ENCODE assay signal across 21 cellular contexts in genomic region chr17:29526322-29526721, GRCh38. TPM values are rescaled to one million over a fixed set of nuclear protein-coding genes. Genes with fewer than 3 reads are reported as not detected.
DNase-seq lines count a peak whose midpoint lies in the region; ATAC-seq, FAIRE-seq and TF ChIP-seq lines count a peak whose summit lies in the region.
"Had no signal": no experiment of that assay in that cellular context is flagged by ENCODE, and none has a peak within 500 bp of the region (broad histone marks: within the 10 kb centered on the region; RNA-seq: fewer than 3 reads in every experiment).

No MANE protein-coding gene starts in this region.

- no peak overlapping the region for H2BK5ac ChIP-seq in trophoblast cell (ENCODE audit: low read depth, low read length, poor library complexity)

- H3K4me3 ChIP-seq in Panc1 (ENCODE audit: low read depth in 2 of 2, low read length in 2 of 2), result no peak overlapping the region
- H3K4me3 ChIP-seq in trophoblast cell (ENCODE audit: low read depth, low read length), result no peak overlapping the region
- no peak overlapping the region for H3K4me3 ChIP-seq in right atrium auricular region
- H3K4me3 ChIP-seq: HAP-1 had no signal

- H3K27me3 ChIP-seq in Panc1 (ENCODE audit: control insufficient read depth, insufficient read depth, low read length), result no peaks in the 10 kb centered on the region
- H3K27me3 ChIP-seq in trophoblast cell (ENCODE audit: insufficient read depth, low read length), result no peaks in the 10 kb centered on the region
- no peaks in the 10 kb centered on the region for H3K27me3 ChIP-seq in right atrium auricular region

- FAIRE-seq in GM12891 (lab: Jason Lieb, UNC), result no peak
- FAIRE-seq: G401.6 had no signal

- H3K4me1 Mint-ChIP-seq in HFFc6 (ENCODE audit: low read depth), result peaks cover 7% of the 10 kb centered on the region; the same call in 1 of the 2 replicates

- H3K36me3 Mint-ChIP-seq in HFFc6 (ENCODE audit: low read depth), result peaks cover 24% of the 10 kb centered on the region

- H3K9me3 Mint-ChIP-seq in HFFc6, result no peaks in the 10 kb centered on the region

- no peaks in the 10 kb centered on the region for H3K79me1 ChIP-seq in trophoblast cell (ENCODE audit: low read length)

- no peak overlapping the region for H2BK120ac ChIP-seq in trophoblast cell (ENCODE audit: insufficient read depth, low read length, poor library complexity)

- peak; percentile 1 for DNase-seq in HFFc6
- DNase-seq in Panc1 (ENCODE audit: low read depth, low spot score), result no peak
- peak; percentile 27 for DNase-seq in fibroblast of gingiva (ENCODE audit: low read depth)
- DNase-seq in trophoblast cell, result peak; percentile 92 to 95
- no peak for DNase-seq in right atrium auricular region (ENCODE audit: low spot score)
- no peak for DNase-seq in GM12891 (ENCODE audit: insufficient read length, low spot score)
- DNase-seq: ACHN, C1 segment of cervical spinal cord, DND-41, KG1, NCI-H1048, NCI-H1436, NCI-H1930, NCI-H226, NCI-H524, NCI-H82, RPMI8226, SHP77 treated with DMSO at 0.1 percent for 48 hours had no signal

- H4K12ac ChIP-seq in trophoblast cell (ENCODE audit: low read depth, low read length), result no peak overlapping the region

- no TSS peak for BruUV-seq in Panc1 (replicated peaks; lab: Mats Ljungman, UMichigan)

- TF ChIP-seq CTCF in HFFc6 (IDR thresholded peaks at IDR 0.05) (no peak), Panc1 (IDR thresholded peaks at IDR 0.05) (no peak), right atrium auricular region (IDR thresholded peaks at IDR 0.05) (no peak)

- H2AK5ac ChIP-seq in trophoblast cell (ENCODE audit: low read length), result no peak overlapping the region

- no peaks in the 10 kb centered on the region for H3K79me2 ChIP-seq in trophoblast cell (ENCODE audit: control insufficient read depth, insufficient read depth, low read length, poor library complexity)

- H2AFZ ChIP-seq in trophoblast cell (ENCODE audit: insufficient read depth, low read length, poor library complexity), result no peak overlapping the region

- in situ Hi-C loops in Panc1 (cut with HindIII; ENCODE audit: low pct_unique_long_range_greater_than_20kb, low sequenced_read_pairs), result no loop called here

- no peak overlapping the region for H3K18ac ChIP-seq in trophoblast cell (ENCODE audit: low read length)

- H3K27ac ChIP-seq in Panc1 (ENCODE audit: low read length) (no peak overlapping the region), trophoblast cell (ENCODE audit: low read depth, low read length) (no peak overlapping the region), right atrium auricular region (no peak overlapping the region)

- TF ChIP-seq POLR2A in GM12891 (IDR thresholded peaks at IDR 0.05; ENCODE audit: low read depth, low read length), result no peak

- WGBS in trophoblast cell (ENCODE audit: extremely low coverage, insufficient coverage, insufficient read length), result no CpG with 5 or more reads among the region's 3 CpGs

- ATAC-seq in Panc1 (peak; percentile 55; the same call in 1 of the 2 replicates), HG03571 (IDR thresholded peaks at IDR 0.05; ENCODE audit: unreplicated experiment) (no peak)

- no peaks in the 10 kb centered on the region for H3K9me3 ChIP-seq in Panc1 (ENCODE audit: control insufficient read depth, insufficient read depth, low read depth, low read length)
- no peaks in the 10 kb centered on the region for H3K9me3 ChIP-seq in trophoblast cell (ENCODE audit: insufficient read depth, low read depth, low read length)
- H3K9me3 ChIP-seq in right atrium auricular region, result no peaks in the 10 kb centered on the region
- H3K9me3 ChIP-seq: HAP-1 had no signal

- H2BK12ac ChIP-seq in trophoblast cell (ENCODE audit: low read length), result no peak overlapping the region

- H3K36me3 ChIP-seq in Panc1 (ENCODE audit: control insufficient read depth, insufficient read depth, low read length) (peaks cover 12% of the 10 kb centered on the region; the same call in 1 of the 2 replicates), trophoblast cell (ENCODE audit: control insufficient read depth in 1 of 2, insufficient read depth in 2 of 2, low read length in 2 of 2) (peaks cover 24 to 25% of the 10 kb centered on the region in 2 experiments), right atrium auricular region (peaks cover 48% of the 10 kb centered on the region)

- no peak overlapping the region for H3K9ac ChIP-seq in trophoblast cell (ENCODE audit: low read length)

- H3K27ac Mint-ChIP-seq in HFFc6, result no peak overlapping the region

- no peak overlapping the region for H3K4me3 Mint-ChIP-seq in HFFc6

- H3K14ac ChIP-seq in trophoblast cell (ENCODE audit: low read length), result no peak overlapping the region

- CTCF ChIA-PET in Panc1 (lab: Charles Lee), result no interaction called here

- POLR2A ChIA-PET in Panc1 (lab: Charles Lee), result no interaction called here

- H4K91ac ChIP-seq in trophoblast cell (ENCODE audit: low read depth, low read length), result no peak overlapping the region

- peaks cover 1% of the 10 kb centered on the region; the same call in 1 of the 2 replicates for H3K27me3 Mint-ChIP-seq in HFFc6 (ENCODE audit: insufficient read depth)

- no peak overlapping the region for H3K23ac ChIP-seq in trophoblast cell (ENCODE audit: low read length)

- no peaks in the 10 kb centered on the region for H3K4me1 ChIP-seq in Panc1 (ENCODE audit: control insufficient read depth, insufficient read depth, low read length)
- no peaks in the 10 kb centered on the region for H3K4me1 ChIP-seq in trophoblast cell (ENCODE audit: control insufficient read depth in 1 of 2, insufficient read depth in 2 of 2, low read length in 2 of 2)
- no peaks in the 10 kb centered on the region for H3K4me1 ChIP-seq in right atrium auricular region
- H3K4me1 ChIP-seq: HAP-1 had no signal

- intact Hi-C loops in Panc1 (cut with micrococcal nuclease; ENCODE audit: unreplicated experiment), result no loop called here

- no peak overlapping the region for H3K4me2 ChIP-seq in trophoblast cell (ENCODE audit: low read length)

- no peak overlapping the region for H4K8ac ChIP-seq in trophoblast cell (ENCODE audit: low read depth, low read length)

- no peak overlapping the region for H3K4ac ChIP-seq in trophoblast cell (ENCODE audit: low read depth, low read length)

TF ChIP-seq in GM12891, 5 proteins besides CTCF, POLR2A, EP300 and RAD21:
- no peak for TF ChIP-seq POU2F2 (IDR thresholded peaks at IDR 0.05; ENCODE audit: low read depth, low read length)
- no peak for TF ChIP-seq SPI1 (IDR thresholded peaks at IDR 0.05; ENCODE audit: low read depth, low read length)
- TF ChIP-seq TAF1 (IDR thresholded peaks at IDR 0.05; ENCODE audit: low read depth, low read length), result no peak
- no peak for TF ChIP-seq PAX5 (IDR thresholded peaks at IDR 0.05; ENCODE audit: insufficient read depth, low read length, severe bottlenecking)
- TF ChIP-seq POLR2AphosphoS5 (IDR thresholded peaks at IDR 0.05; ENCODE audit: low read depth, low read length), result no peak

RNA-seq across cellular contexts. Expression of gene ABHD15, which starts 40.5 kb away (rescaled TPM):
- total RNA-seq in HFFc6 (2021; fragmentation: NEBNext Ultra II Directional; extraction: Animal tissue kit (Norgen Biotek cat#: 25700)), result 1 to 10 TPM; 6.4 to 9.8 (median 7.0) TPM
- total RNA-seq in Panc1 (2021; ENCODE audit: unreplicated experiment), result 33.7 TPM
- polyA plus RNA-seq in Panc1 (2012; ENCODE audit: insufficient read length), result 25.9 TPM
- polyA plus RNA-seq in trophoblast cell (2013), result 2.3 and 2.8 TPM in 2 replicates
- total RNA-seq in right atrium auricular region, result 1 to 10 TPM; 9.0 to 9.5 TPM
- polyA plus RNA-seq in GM12891 (2012; ENCODE audit: low read depth, missing spikeins), result 1.9 TPM

RNA-seq across cellular contexts. Expression of gene TP53I13, which starts 42.2 kb away (rescaled TPM):
- total RNA-seq in HFFc6 (2021; fragmentation: NEBNext Ultra II Directional; extraction: Animal tissue kit (Norgen Biotek cat#: 25700)), result 10 to 100 TPM; 31.3 to 36.6 (median 35.3) TPM
- 123 TPM for total RNA-seq in Panc1 (2021; ENCODE audit: unreplicated experiment)
- 200 TPM for polyA plus RNA-seq in Panc1 (2012; ENCODE audit: insufficient read length)
- 17.1 and 19.5 TPM in 2 replicates for polyA plus RNA-seq in trophoblast cell (2013)
- 10 to 100 TPM; 48.8 to 67.0 TPM for total RNA-seq in right atrium auricular region
- 12.4 TPM for polyA plus RNA-seq in GM12891 (2012; ENCODE audit: low read depth, missing spikeins)

Comparison
In these comparisons a context has a peak if more than half of its experiments do, and no peak if none do; other contexts are left out.
1. DNase-seq: peak in HFFc6 (single experiment), fibroblast of gingiva (single experiment) and trophoblast cell (2 of 2); none in Panc1 (single experiment), right atrium auricular region (single experiment) and GM12891 (single experiment).